In genomic region chr7:50792342-50793114, GRCh38 we compare ENCODE assay signal across 8 cellular contexts. TPM values are rescaled to one million over a fixed set of nuclear protein-coding genes. Genes with fewer than 3 reads are reported as not detected.
DNase-seq lines count a peak whose midpoint lies in the region; ATAC-seq and TF ChIP-seq lines count a peak whose summit lies in the region.

No MANE protein-coding gene starts in this region.

- peak; percentile 57 for DNase-seq in NCI-H82 (lab: John Stamatoyannopoulos, UW)
- no peak for DNase-seq in NCI-H82 treated with DMSO at 0.1 percent for 48 hours (lab: John Stamatoyannopoulos, UW; ENCODE audit: unreplicated experiment)
- no peak for DNase-seq in RWPE2 (ENCODE audit: low spot score)
- DNase-seq in colonic mucosa, result no peak
- DNase-seq in left lobe of liver (ENCODE audit: low spot score), result no peak
- peak; percentile 44 for DNase-seq in testis
- no peak for DNase-seq in cerebellum (ENCODE audit: low spot score)

- H3K4me3 ChIP-seq in RWPE2 (ENCODE audit: severe bottlenecking) (peak overlapping the region; percentile 97), colonic mucosa (peak overlapping the region; percentile 39), testis (peak overlapping the region; percentile 44 to 48)

- H3K27me3 ChIP-seq in RWPE2 (ENCODE audit: insufficient read depth, poor library complexity, severe bottlenecking) (no peaks in the 10 kb centered on the region), colonic mucosa (peaks cover 6% of the 10 kb centered on the region), testis (no peaks in the 10 kb centered on the region)

- 1 to 3% methylated on average over 15 to 68 of the region's 91 CpGs for WGBS in testis, 2 donors

- peak overlapping the region; percentile 39 for H3K27ac ChIP-seq in RWPE2 (ENCODE audit: poor library complexity, severe bottlenecking)
- no peak overlapping the region for H3K27ac ChIP-seq in colonic mucosa
- H3K27ac ChIP-seq in testis, result peak overlapping the region in 1 of 2 donors; percentile 56

- H3K9me3 ChIP-seq in RWPE2 (ENCODE audit: severe bottlenecking) (no peaks in the 10 kb centered on the region), colonic mucosa (no peaks in the 10 kb centered on the region), testis (no peaks in the 10 kb centered on the region)

- H3K4me1 ChIP-seq in RWPE2 (ENCODE audit: insufficient read depth, poor library complexity, severe bottlenecking) (no peaks in the 10 kb centered on the region), colonic mucosa (peaks cover 4% of the 10 kb centered on the region), testis (peaks cover 2% of the 10 kb centered on the region)

- H3K36me3 ChIP-seq in RWPE2 (ENCODE audit: low read depth), result 0 out of 2 replicates have a peak, but pooled peaks cover 4% of the 10 kb centered on the region
- no peaks in the 10 kb centered on the region for H3K36me3 ChIP-seq in colonic mucosa
- no peaks in the 10 kb centered on the region for H3K36me3 ChIP-seq in testis (ENCODE audit: low read depth, missing control alignments)

- peak; percentile 28; the same call in 2 of the 3 replicates for ATAC-seq in RWPE2 (ENCODE audit: low read depth)
- peak; percentile 24 for ATAC-seq in left lobe of liver
- ATAC-seq in HG02970 (IDR thresholded peaks at IDR 0.05; ENCODE audit: low FRiP score, unreplicated experiment), result no peak

- TF ChIP-seq CTCF in RWPE2 (IDR thresholded peaks at IDR 0.05; ENCODE audit: poor library complexity, severe bottlenecking) (no peak), colonic mucosa (IDR thresholded peaks at IDR 0.05) (no peak), testis (IDR thresholded peaks at IDR 0.05) (no peak)

- peak overlapping the region; percentile 62 to 66 for H3K9ac ChIP-seq in colonic mucosa (ENCODE audit: low read depth in 2 of 2, low read length in 2 of 2)

- intact Hi-C loops in colonic mucosa (cut with DNase I), result loop anchor here (10.0 kb wide), 1 partner anchor 272 kb away; no protein-coding TSS in a partner anchor
- intact Hi-C loops in testis (cut with DNase I; ENCODE audit: low total_unique reads), result no loop called here

- no peak for TF ChIP-seq POLR2A in testis (IDR thresholded peaks at IDR 0.05)

RNA-seq across cellular contexts. Expression of gene GRB10, which starts 9.8 kb away (rescaled TPM):
- total RNA-seq in colonic mucosa, result 10 to 100 TPM; 10.3 to 15.1 TPM
- total RNA-seq in left lobe of liver, result 54.9 TPM
- total RNA-seq in testis, result 10 to 100 TPM; 57.7 to 81.9 TPM
- 54.0 TPM for polyA plus RNA-seq in testis (ENCODE audit: insufficient read depth, low read depth, low replicate concordance)
- 60.4 TPM for total RNA-seq in cerebellum

Comparison
In these comparisons a context has a peak if more than half of its experiments do, and no peak if none do; other contexts are left out.
1. DNase-seq: peak in NCI-H82 (single experiment) and testis (single experiment); none in NCI-H82 treated with DMSO at 0.1 percent for 48 hours (single experiment), RWPE2 (single experiment), colonic mucosa (single experiment), left lobe of liver (single experiment) and cerebellum (single experiment).
2. H3K4me3 ChIP-seq: peak in every context shown above with its lines; median percentile 97 in RWPE2; 46 in testis; 39 in colonic mucosa.